Comparison of ENCODE assay signal across 31 cellular contexts in the genomic region with DNA sequence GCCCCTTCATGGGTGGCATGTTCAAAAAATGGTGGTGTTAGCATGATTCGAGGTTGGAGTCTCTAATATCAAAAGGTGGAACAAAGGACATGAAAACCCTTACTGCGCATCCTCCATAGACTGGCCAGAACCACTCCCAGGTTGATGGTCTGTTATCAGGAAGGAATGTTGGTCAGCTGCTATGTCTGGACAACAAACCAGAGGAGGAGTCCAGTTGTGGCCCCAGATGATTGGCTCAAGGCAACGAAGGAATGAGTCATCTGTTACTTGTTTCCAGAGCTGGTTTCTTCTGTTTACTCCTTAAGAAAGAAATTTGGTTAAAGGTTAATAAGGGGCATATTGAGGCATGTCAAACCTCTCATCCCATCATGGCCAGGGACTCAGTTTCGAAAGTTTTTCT. TPM values are rescaled to one million over a fixed set of nuclear protein-coding genes. Genes with fewer than 3 reads are reported as not detected.
A peak's percentile ranks its signal among the peaks of the same experiment; 100 is the strongest.
DNase-seq lines count a peak whose midpoint lies in the region; FAIRE-seq and TF ChIP-seq lines count a peak whose summit lies in the region.
"Had no signal": no experiment of that assay in that cellular context is flagged by ENCODE, and none has a peak within 500 bp of the region (broad histone marks: within the 10 kb centered on the region; RNA-seq: fewer than 3 reads in every experiment).

No MANE protein-coding gene starts in this region.

- H3K4me2 ChIP-seq in astrocyte (ENCODE audit: low read length), result no peak overlapping the region

- no peaks in the 10 kb centered on the region for H4K20me1 ChIP-seq in astrocyte (ENCODE audit: insufficient read depth, low read length)

- no peaks in the 10 kb centered on the region for H3K4me1 Mint-ChIP-seq in astrocyte (ENCODE audit: low read depth, unreplicated experiment)
- H3K4me1 Mint-ChIP-seq: activated naive CD8-positive, alpha-beta T cell treated with anti-CD3 and anti-CD28 coated beads, Interleukin-2, amount 10 ng/mL, durations not matched to agents 7 days and 5 days; nephron progenitor cell had no signal

- no peak overlapping the region for H3K27ac Mint-ChIP-seq in astrocyte (ENCODE audit: unreplicated experiment)
- H3K27ac Mint-ChIP-seq: activated naive CD8-positive, alpha-beta T cell treated with anti-CD3 and anti-CD28 coated beads, Interleukin-2, amount 10 ng/mL, durations not matched to agents 7 days and 5 days; brain; effector memory CD8-positive, alpha-beta T cell; nephron progenitor cell; WTC11 had no signal

- H3K27me3 Mint-ChIP-seq in astrocyte (ENCODE audit: low read depth, unreplicated experiment), result peaks cover under 1% of the 10 kb centered on the region
- H3K27me3 Mint-ChIP-seq: activated naive CD8-positive, alpha-beta T cell treated with anti-CD3 and anti-CD28 coated beads, Interleukin-2, amount 10 ng/mL, durations not matched to agents 7 days and 5 days; brain; effector memory CD8-positive, alpha-beta T cell had no signal

- no peaks in the 10 kb centered on the region for H3K9me3 ChIP-seq in astrocyte (ENCODE audit: insufficient read depth, low read depth, low read length)
- H3K9me3 ChIP-seq: colonic mucosa, left ventricle myocardium inferior, right lobe of liver, upper lobe of right lung had no signal

- no peak overlapping the region for H3K9ac ChIP-seq in astrocyte (ENCODE audit: low read length)
- H3K9ac ChIP-seq: GM23248, parathyroid adenoma had no signal

- no peaks in the 10 kb centered on the region for H3K27me3 ChIP-seq in astrocyte (ENCODE audit: insufficient read depth, low read length)
- H3K27me3 ChIP-seq: colonic mucosa, heart right ventricle, right lobe of liver, upper lobe of right lung had no signal

- FAIRE-seq in HTR-8/SVneo (lab: Jason Lieb, UNC), result no peak
- FAIRE-seq in astrocyte (lab: Jason Lieb, UNC), result no peak

- no peaks in the 10 kb centered on the region for H3K36me3 ChIP-seq in astrocyte (ENCODE audit: insufficient read depth, low read length)
- H3K36me3 ChIP-seq: colonic mucosa, heart right ventricle, left ventricle myocardium inferior, right lobe of liver, upper lobe of right lung had no signal

- peaks cover 2% of the 10 kb centered on the region for H3K9me3 Mint-ChIP-seq in astrocyte (ENCODE audit: unreplicated experiment)
- H3K9me3 Mint-ChIP-seq: brain, nephron progenitor cell had no signal

- no peaks in the 10 kb centered on the region for H3K36me3 Mint-ChIP-seq in astrocyte (ENCODE audit: low read depth, unreplicated experiment)
- H3K36me3 Mint-ChIP-seq: activated naive CD8-positive, alpha-beta T cell treated with anti-CD3 and anti-CD28 coated beads, Interleukin-2, amount 10 ng/mL, durations not matched to agents 7 days and 5 days; brain; WTC11 had no signal

- TF ChIP-seq CTCF in astrocyte (IDR thresholded peaks at IDR 0.05; ENCODE audit: insufficient read depth, low read depth, low read length) (no peak), fibroblast of villous mesenchyme (IDR thresholded peaks at IDR 0.05; ENCODE audit: insufficient read depth, low read depth, low read length) (no peak)

- no peak overlapping the region for H3K4me3 Mint-ChIP-seq in astrocyte (ENCODE audit: unreplicated experiment)
- H3K4me3 Mint-ChIP-seq: activated naive CD8-positive, alpha-beta T cell treated with anti-CD3 and anti-CD28 coated beads, Interleukin-2, amount 10 ng/mL, durations not matched to agents 7 days and 5 days; brain; effector memory CD8-positive, alpha-beta T cell; nephron progenitor cell; WTC11 had no signal

- H3K27ac ChIP-seq in astrocyte (ENCODE audit: low read depth, low read length), result no peak overlapping the region
- H3K27ac ChIP-seq: colonic mucosa, GM23248, heart right ventricle, left ventricle myocardium inferior, parathyroid adenoma, right lobe of liver, upper lobe of right lung had no signal

- H3K4me1 ChIP-seq in astrocyte (ENCODE audit: insufficient read depth, low read length), result no peaks in the 10 kb centered on the region
- H3K4me1 ChIP-seq: colonic mucosa, heart right ventricle, left ventricle myocardium inferior, parathyroid adenoma, right lobe of liver, upper lobe of right lung had no signal

- H3K79me2 ChIP-seq in astrocyte (ENCODE audit: insufficient read depth, low read length), result no peaks in the 10 kb centered on the region
- H3K79me2 ChIP-seq: parathyroid adenoma had no signal

- DNase-seq in AG20443 (ENCODE audit: low spot score) (peak; percentile 9), HTR-8/SVneo (ENCODE audit: insufficient read length, low spot score) (peak; percentile 1), astrocyte (ENCODE audit: low read depth) (peak; percentile 21), fibroblast of villous mesenchyme (ENCODE audit: low read depth) (peak; percentile 53), SKM-1 treated with dmso at 0.1 percent for 144 hours (lab: John Stamatoyannopoulos, UW; ENCODE audit: unreplicated experiment) (no peak), NCI-H2029 (lab: John Stamatoyannopoulos, UW) (no peak), NOMO-1 (lab: John Stamatoyannopoulos, UW; ENCODE audit: unreplicated experiment in 2 of 2) (no peak), NCI-H82 treated with DMSO at 0.1 percent for 48 hours (lab: John Stamatoyannopoulos, UW; ENCODE audit: unreplicated experiment) (no peak)
- DNase-seq: activated CD4-positive, alpha-beta T cell treated with anti-CD3 and anti-CD28 coated beads, Interleukin-2, amount 50 U/mL, for 4 hours; activated CD8-positive, alpha-beta memory T cell treated with anti-CD3 and anti-CD28 coated beads, Interleukin-2, amount 50 U/mL, for 4 hours; activated effector memory CD4-positive, alpha-beta T cell treated with Interleukin-2 at 50 U/mL for 16 hours; activated naive CD8-positive, alpha-beta T cell treated with anti-CD3 and anti-CD28 coated beads, Interleukin-2, amount 10 ng/mL, durations not matched to agents 7 days and 5 days; C1 segment of cervical spinal cord; colonic mucosa; DMS 273 treated with DMSO at 0.1 percent for 48 hours; effector memory CD8-positive, alpha-beta T cell; GF-D8; GM23248; heart right ventricle; left ventricle myocardium inferior; NCI-H1417 treated with DMSO at 0.1 percent for 48 hours; NCI-H510A treated with DMSO at 0.1 percent for 48 hours; nephron progenitor cell; right lobe of liver; RPMI8226; stimulated activated CD4-positive, alpha-beta T cell treated with anti-CD3 and anti-CD28 coated beads, Interleukin-15, amount 100 ng/mL, for 24 hours; upper lobe of right lung had no signal

- H3K4me3 ChIP-seq in astrocyte (ENCODE audit: insufficient read depth, low read depth, low read length) (no peak overlapping the region), fibroblast of villous mesenchyme (ENCODE audit: low read depth, low read length) (no peak overlapping the region)
- H3K4me3 ChIP-seq: colonic mucosa, GM23248, heart right ventricle, left ventricle myocardium inferior, right lobe of liver, upper lobe of right lung had no signal

- no peak overlapping the region for H2AFZ ChIP-seq in astrocyte (ENCODE audit: low read depth, low read length)
- H2AFZ ChIP-seq: GM23248, parathyroid adenoma had no signal

RNA-seq across cellular contexts. Expression of a gene that starts 56.9 kb away (rescaled TPM):
- total RNA-seq in astrocyte (0.27 and 0.53 TPM in 2 replicates), fibroblast of villous mesenchyme (5.2 and 12.2 TPM in 2 replicates)
- total RNA-seq: A673; activated naive CD8-positive, alpha-beta T cell treated with anti-CD3 and anti-CD28 coated beads, Interleukin-2, amount 10 ng/mL, durations not matched to agents 7 days and 5 days; GM23248; heart right ventricle; left ventricle myocardium inferior; upper lobe of right lung had no signal

Comparison
In these comparisons a context has a peak if more than half of its experiments do, and no peak if none do; other contexts are left out.
1. DNase-seq: peak in AG20443 (single experiment), HTR-8/SVneo (single experiment), astrocyte (single experiment) and fibroblast of villous mesenchyme (single experiment); none in SKM-1 treated with dmso at 0.1 percent for 144 hours (single experiment), NCI-H2029 (single experiment), NOMO-1 (0 of 2) and NCI-H82 treated with DMSO at 0.1 percent for 48 hours (single experiment).